Comparison of ENCODE assay signal across 2 cellular contexts in the genomic region with DNA sequence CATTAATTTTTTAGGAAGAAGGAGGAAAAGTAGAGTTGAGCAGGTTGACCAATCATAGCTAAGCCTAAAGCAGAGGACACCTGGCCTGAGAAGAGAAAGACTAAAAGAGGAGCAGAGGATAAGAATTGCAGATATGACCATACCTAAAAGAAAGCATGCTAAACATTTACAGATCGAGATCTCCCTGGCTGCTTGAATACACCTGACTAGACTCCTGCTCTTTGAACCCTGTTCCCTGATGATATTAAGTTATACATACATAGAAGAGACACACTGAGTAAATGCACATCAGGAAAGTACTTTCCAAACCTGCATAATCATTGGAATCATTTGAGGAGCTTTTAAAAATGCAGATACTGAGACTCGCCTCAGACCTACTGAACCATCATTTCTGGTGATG.
TF ChIP-seq lines count a peak whose summit lies in the region.

No MANE protein-coding gene starts in this region.

TF ChIP-seq in SK-N-SH, 30 proteins besides CTCF, POLR2A, EP300 and RAD21 (continued from another document):
- TF ChIP-seq REST (IDR thresholded peaks at IDR 0.05; ENCODE audit: low read depth, low read length) (no peak), CHD2 (IDR thresholded peaks at IDR 0.05; ENCODE audit: low read length, partially characterized antibody) (no peak), TEAD4 (IDR thresholded peaks at IDR 0.05; ENCODE audit: borderline replicate concordance, insufficient read depth) (no peak), TCF12 (IDR thresholded peaks at IDR 0.05) (no peak), GABPA (IDR thresholded peaks at IDR 0.05; ENCODE audit: low read depth) (no peak), ELF1 (IDR thresholded peaks at IDR 0.05) (no peak), RCOR1 (IDR thresholded peaks at IDR 0.05; ENCODE audit: low read length) (no peak)
TF ChIP-seq in SK-N-SH: peak in this region for 0.

TF ChIP-seq in SK-N-SH treated with all-trans-retinoic acid at 6 μM for 48 hours, 23 proteins besides CTCF, POLR2A, EP300 and RAD21 (continued from another document):
- TF ChIP-seq, protein P1, sequence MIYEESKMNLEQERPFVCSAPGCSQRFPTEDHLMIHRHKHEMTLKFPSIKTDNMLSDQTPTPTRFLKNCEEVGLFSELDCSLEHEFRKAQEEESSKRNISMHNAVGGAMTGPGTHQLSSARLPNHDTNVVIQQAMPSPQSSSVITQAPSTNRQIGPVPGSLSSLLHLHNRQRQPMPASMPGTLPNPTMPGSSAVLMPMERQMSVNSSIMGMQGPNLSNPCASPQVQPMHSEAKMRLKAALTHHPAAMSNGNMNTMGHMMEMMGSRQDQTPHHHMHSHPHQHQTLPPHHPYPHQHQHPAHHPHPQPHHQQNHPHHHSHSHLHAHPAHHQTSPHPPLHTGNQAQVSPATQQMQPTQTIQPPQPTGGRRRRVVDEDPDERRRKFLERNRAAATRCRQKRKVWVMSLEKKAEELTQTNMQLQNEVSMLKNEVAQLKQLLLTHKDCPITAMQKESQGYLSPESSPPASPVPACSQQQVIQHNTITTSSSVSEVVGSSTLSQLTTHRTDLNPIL (CRISPR knock-in tag; IDR thresholded peaks at IDR 0.05; ENCODE audit: low read depth), result no peak
- TF ChIP-seq SNAI2 (CRISPR knock-in tag; IDR thresholded peaks at IDR 0.05) (no peak), OSR1 (CRISPR knock-in tag; IDR thresholded peaks at IDR 0.05) (no peak), TCF4 (CRISPR knock-in tag; IDR thresholded peaks at IDR 0.05; ENCODE audit: borderline replicate concordance) (no peak), ZFP30 (CRISPR knock-in tag; IDR thresholded peaks at IDR 0.05) (no peak), CSRNP3 (CRISPR knock-in tag; IDR thresholded peaks at IDR 0.05) (no peak), ZNF8 (CRISPR knock-in tag; IDR thresholded peaks at IDR 0.05) (no peak), ISL1 (CRISPR knock-in tag; IDR thresholded peaks at IDR 0.05) (no peak), ZNF70 (CRISPR knock-in tag; IDR thresholded peaks at IDR 0.05) (no peak)
